ENCODE assay signal across 22 cellular contexts in the genomic region with DNA sequence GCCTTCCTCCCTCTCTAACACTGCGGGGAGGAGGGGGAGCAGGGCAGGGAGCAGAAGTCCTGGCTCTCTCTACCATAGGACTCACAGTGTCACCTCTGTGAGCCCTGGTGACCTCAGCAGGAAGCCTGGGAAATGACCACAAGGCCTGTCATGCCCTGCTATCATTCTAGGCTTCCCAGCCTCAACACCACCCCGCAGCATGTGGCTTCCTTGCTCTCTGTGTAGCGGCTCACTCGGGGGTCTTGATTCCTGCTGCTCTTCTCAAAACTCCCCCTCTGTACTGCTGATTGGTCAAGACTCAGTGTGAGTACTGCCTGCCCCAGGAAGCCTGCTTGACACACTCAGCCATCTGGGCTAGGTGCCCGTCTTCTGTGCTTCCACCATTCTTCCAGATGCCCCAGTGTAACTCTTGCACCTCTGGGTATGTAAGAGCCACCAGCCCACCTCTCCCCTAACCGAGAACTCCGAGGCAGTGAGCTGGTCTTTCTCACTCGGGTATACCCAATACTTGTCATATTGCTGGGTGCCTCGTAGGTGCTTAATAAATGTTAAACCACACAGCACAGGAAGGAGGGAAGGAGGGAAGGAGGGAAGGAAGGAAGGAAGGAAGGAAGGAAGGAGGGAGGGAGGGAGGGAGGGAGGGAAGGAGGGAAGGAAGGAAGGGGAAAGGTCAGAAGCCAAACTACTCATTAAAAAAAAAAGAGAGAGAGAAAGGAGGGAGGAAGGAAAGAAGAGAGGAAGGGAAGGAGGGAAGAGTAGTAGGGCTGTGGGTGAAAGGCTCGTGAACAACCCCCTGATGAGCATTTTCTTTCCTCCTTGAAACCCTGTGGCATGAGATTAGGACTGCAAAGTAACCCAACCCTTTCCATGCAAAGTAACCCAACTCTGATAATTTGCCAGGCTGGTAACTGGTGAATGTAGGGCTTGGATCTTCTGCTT. TPM values are rescaled to one million over a fixed set of nuclear protein-coding genes. Genes with fewer than 3 reads are reported as not detected.
DNase-seq lines count a peak whose midpoint lies in the region; ATAC-seq, FAIRE-seq and TF ChIP-seq lines count a peak whose summit lies in the region.
"Had no signal": no experiment of that assay in that cellular context is flagged by ENCODE, and none has a peak within 500 bp of the region (broad histone marks: within the 10 kb centered on the region; RNA-seq: fewer than 3 reads in every experiment).

No MANE protein-coding gene starts in this region.

- H3K9me1 ChIP-seq in endothelial cell of umbilical vein (replicated peaks; ENCODE audit: control insufficient read depth, extremely low read depth, insufficient read depth, low read length), result no peaks in the 10 kb centered on the region

- TF ChIP-seq CTCF in RWPE2 (IDR thresholded peaks at IDR 0.05; ENCODE audit: poor library complexity, severe bottlenecking) (no peak), endothelial cell of umbilical vein (IDR thresholded peaks at IDR 0.05; ENCODE audit: extremely low read depth in 1 of 2, insufficient read depth in 1 of 2, low read depth in 1 of 2, low read length in 2 of 2) (no peak), nephron (IDR thresholded peaks at IDR 0.05; ENCODE audit: unreplicated experiment in 3 of 3) (no peak), prostate gland (IDR thresholded peaks at IDR 0.05) (no peak)

- peak overlapping the region; percentile 78 for H3K27ac ChIP-seq in BLaER1
- H3K27ac ChIP-seq in RWPE2 (ENCODE audit: poor library complexity, severe bottlenecking), result peak overlapping the region; percentile 43
- no peak overlapping the region for H3K27ac ChIP-seq in endothelial cell of umbilical vein (ENCODE audit: insufficient read depth, low read depth, low read length)
- no peak overlapping the region for H3K27ac ChIP-seq in prostate gland
- H3K27ac ChIP-seq: vagina had no signal

- WGBS in prostate gland, result 81% methylated on average over 10 of the region's 10 CpGs

- no peak for FAIRE-seq in endothelial cell of umbilical vein (lab: Jason Lieb, UNC)
- FAIRE-seq: D721Med, TTC549 had no signal

- H3K4me3 ChIP-seq in BLaER1, result 0 out of 2 replicates have a peak overlapping the region, but pooled peaks have one; percentile 19
- H3K4me3 ChIP-seq in RWPE2 (ENCODE audit: severe bottlenecking), result no peak overlapping the region
- H3K4me3 ChIP-seq in endothelial cell of umbilical vein (replicated peaks in 1 of 3; ENCODE audit: insufficient read depth in 1 of 3, low read depth in 1 of 3, low read length in 3 of 3), result no peak overlapping the region
- H3K4me3 ChIP-seq in prostate gland, result no peak overlapping the region
- H3K4me3 ChIP-seq: vagina had no signal

- peaks cover 76% of the 10 kb centered on the region for H3K36me3 ChIP-seq in BLaER1
- H3K36me3 ChIP-seq in RWPE2 (ENCODE audit: low read depth), result peaks cover 55% of the 10 kb centered on the region
- H3K36me3 ChIP-seq in endothelial cell of umbilical vein (ENCODE audit: control insufficient read depth in 2 of 2, extremely low read depth in 1 of 2, insufficient read depth in 2 of 2, low read length in 2 of 2), result peaks cover 0 to 17% of the 10 kb centered on the region in 2 experiments
- H3K36me3 ChIP-seq in prostate gland, result no peaks in the 10 kb centered on the region
- H3K36me3 ChIP-seq: vagina had no signal

- DNase-seq in RWPE2 (ENCODE audit: low spot score), result peak; percentile 34
- DNase-seq in endothelial cell of umbilical vein (ENCODE audit: low read depth, low spot score), result peak; percentile 16
- DNase-seq in stimulated activated CD4-positive, alpha-beta T cell treated with anti-CD3 and anti-CD28 coated beads, Interleukin-12 subunit alpha, Interleukin-12 subunit beta, amount 100 ng/mL, for 4 hours, result no peak
- no peak for DNase-seq in prostate gland (ENCODE audit: low spot score)
- DNase-seq: ACHN; activated CD4-positive, alpha-beta T cell treated with anti-CD3 and anti-CD28 coated beads for 36 hours; activated T-cell treated with anti-CD3 and anti-CD28 coated beads, Interleukin-2, amount 50 U/mL, for 72 hours; effector memory CD8-positive, alpha-beta T cell; GDM1; glutamatergic neuron; Karpas-422; substantia nigra had no signal

- no peaks in the 10 kb centered on the region for H3K9me3 Mint-ChIP-seq in nephron
- H3K9me3 Mint-ChIP-seq: activated T-cell treated with anti-CD3 and anti-CD28 coated beads, Interleukin-2, amount 50 U/mL, for 72 hours; effector memory CD8-positive, alpha-beta T cell had no signal

- no peak for ATAC-seq in RWPE2 (ENCODE audit: low read depth)
- no peak for ATAC-seq in HG02623 (IDR thresholded peaks at IDR 0.05; ENCODE audit: unreplicated experiment)
- ATAC-seq in HG02588 (IDR thresholded peaks at IDR 0.05; ENCODE audit: unreplicated experiment), result no peak
- ATAC-seq: activated CD4-positive, alpha-beta T cell treated with anti-CD3 and anti-CD28 coated beads for 36 hours; activated T-cell treated with anti-CD3 and anti-CD28 coated beads, Interleukin-2, amount 50 U/mL, for 72 hours; effector memory CD8-positive, alpha-beta T cell; left lobe of liver had no signal

- peaks cover 17% of the 10 kb centered on the region for H3K27me3 Mint-ChIP-seq in nephron (ENCODE audit: low read depth)

- peaks cover 84% of the 10 kb centered on the region for H3K4me1 Mint-ChIP-seq in nephron
- H3K4me1 Mint-ChIP-seq: activated CD4-positive, alpha-beta T cell treated with anti-CD3 and anti-CD28 coated beads for 36 hours had no signal

- no TSS peak for BruUV-seq in endothelial cell of umbilical vein (replicated peaks; lab: Mats Ljungman, UMichigan)

- H3K9ac ChIP-seq in BLaER1 (peak overlapping the region; percentile 56), endothelial cell of umbilical vein (replicated peaks; ENCODE audit: extremely low read depth, insufficient read depth, low read length) (no peak overlapping the region)

- H3K4me2 ChIP-seq in BLaER1 (peak overlapping the region; percentile 92), endothelial cell of umbilical vein (ENCODE audit: insufficient read depth, low read length) (peak overlapping the region; percentile 5)

- dilution Hi-C loops in endothelial cell of umbilical vein (cut with MboI; ENCODE audit: extremely low pct_ligation_motif_present, low sequenced_read_pairs), result no loop called here

- no peaks in the 10 kb centered on the region for H3K79me2 ChIP-seq in endothelial cell of umbilical vein (ENCODE audit: control insufficient read depth, insufficient read depth, low read length)

- CTCF ChIA-PET in endothelial cell of umbilical vein (lab: Charles Lee), result interaction anchor here (0.9 to 2.1 kb wide), 3 partner anchors 12 to 41 kb away, joined by 3 to 6 read pairs (median 3); no protein-coding TSS in a partner anchor

- peaks cover 45% of the 10 kb centered on the region for H3K36me3 Mint-ChIP-seq in nephron (ENCODE audit: low read depth)
- H3K36me3 Mint-ChIP-seq: activated naive CD8-positive, alpha-beta T cell; CD14-positive monocyte had no signal

- intact Hi-C loops in endothelial cell of umbilical vein (cut with micrococcal nuclease) (no loop called here), prostate gland (cut with DNase I) (no loop called here)

- H4K20me1 ChIP-seq in BLaER1 (peaks cover 87% of the 10 kb centered on the region), endothelial cell of umbilical vein (replicated peaks; ENCODE audit: control insufficient read depth, extremely low read depth, insufficient read depth, low read length) (no peaks in the 10 kb centered on the region)

- H2AFZ ChIP-seq in endothelial cell of umbilical vein (ENCODE audit: low read depth, low read length), result no peak overlapping the region

- POLR2A ChIA-PET in endothelial cell of umbilical vein (lab: Charles Lee), result no interaction called here

- H3K27ac Mint-ChIP-seq in nephron, result peak overlapping the region; percentile 97 to 100 (median 99)
- H3K27ac Mint-ChIP-seq: activated CD4-positive, alpha-beta T cell treated with anti-CD3 and anti-CD28 coated beads for 36 hours; activated naive CD8-positive, alpha-beta T cell; activated T-cell treated with anti-CD3 and anti-CD28 coated beads, Interleukin-2, amount 50 U/mL, for 72 hours; effector memory CD8-positive, alpha-beta T cell had no signal

- H3K9me3 ChIP-seq in BLaER1 (no peaks in the 10 kb centered on the region), RWPE2 (ENCODE audit: severe bottlenecking) (no peaks in the 10 kb centered on the region), endothelial cell of umbilical vein (replicated peaks; ENCODE audit: control insufficient read depth, insufficient read depth, low read length) (no peaks in the 10 kb centered on the region), prostate gland (no peaks in the 10 kb centered on the region)
- H3K9me3 ChIP-seq: vagina had no signal

- TF ChIP-seq POLR2A in endothelial cell of umbilical vein (IDR thresholded peaks at IDR 0.05; ENCODE audit: low read depth, low read length) (no peak), prostate gland (IDR thresholded peaks at IDR 0.05) (no peak)

- H3K27me3 ChIP-seq in BLaER1 (no peaks in the 10 kb centered on the region), RWPE2 (ENCODE audit: insufficient read depth, poor library complexity, severe bottlenecking) (no peaks in the 10 kb centered on the region), endothelial cell of umbilical vein (ENCODE audit: control insufficient read depth in 2 of 2, insufficient read depth in 2 of 2, low read length in 2 of 2) (no peaks in the 10 kb centered on the region), prostate gland (replicated peaks; ENCODE audit: insufficient read depth) (no peaks in the 10 kb centered on the region)
- H3K27me3 ChIP-seq: vagina had no signal

- H3K4me3 Mint-ChIP-seq in nephron, result peak overlapping the region; percentile 73 to 81 (median 79)
- H3K4me3 Mint-ChIP-seq: activated CD4-positive, alpha-beta T cell treated with anti-CD3 and anti-CD28 coated beads for 36 hours; activated naive CD8-positive, alpha-beta T cell; activated T-cell treated with anti-CD3 and anti-CD28 coated beads, Interleukin-2, amount 50 U/mL, for 72 hours; CD14-positive monocyte; effector memory CD8-positive, alpha-beta T cell had no signal

- H3K4me1 ChIP-seq in BLaER1 (peaks cover 65% of the 10 kb centered on the region), RWPE2 (ENCODE audit: insufficient read depth, poor library complexity, severe bottlenecking) (peaks cover 18% of the 10 kb centered on the region), endothelial cell of umbilical vein (ENCODE audit: control insufficient read depth, extremely low read depth, insufficient read depth, low read length) (peaks cover 11% of the 10 kb centered on the region), prostate gland (replicated peaks) (no peaks in the 10 kb centered on the region)

TF ChIP-seq in endothelial cell of umbilical vein, 7 proteins besides CTCF, POLR2A, EP300 and RAD21 (continues in another document):
- TF ChIP-seq MYC (IDR thresholded peaks at IDR 0.05; ENCODE audit: low read depth, low read length), result no peak

RNA-seq across cellular contexts. Expression of a gene that starts 5.0 kb away (rescaled TPM):
- 32.4 and 45.8 TPM in 2 replicates for total RNA-seq in endothelial cell of umbilical vein
- 74.1 and 81.6 TPM in 2 replicates for polyA plus RNA-seq in endothelial cell of umbilical vein
- polyA plus RNA-seq in endothelial cell of umbilical vein (2011; cell fraction: cytosol; rRNA removed), result 60.0 and 83.2 TPM in 2 replicates
- polyA plus RNA-seq in endothelial cell of umbilical vein (2011; cell fraction: nucleus; rRNA removed), result 54.1 and 56.1 TPM in 2 replicates
- 20.0 and 24.3 TPM in 2 replicates for polyA plus RNA-seq in endothelial cell of umbilical vein (2012)
- polyA minus RNA-seq in endothelial cell of umbilical vein, result 17.4 and 25.5 TPM in 2 replicates
- polyA minus RNA-seq in endothelial cell of umbilical vein (2011; cell fraction: cytosol; rRNA and poly(A)+ RNA removed), result not detected
- polyA minus RNA-seq in endothelial cell of umbilical vein (2011; cell fraction: nucleus; rRNA and poly(A)+ RNA removed), result 8.0 and 14.1 TPM in 2 replicates
- 10 to 100 TPM; 31.8 to 77.9 TPM for total RNA-seq in prostate gland
- total RNA-seq: activated CD4-positive, alpha-beta T cell treated with anti-CD3 and anti-CD28 coated beads for 36 hours; activated T-cell treated with anti-CD3 and anti-CD28 coated beads, Interleukin-2, amount 50 U/mL, for 72 hours; left lobe of liver had no signal
- polyA plus RNA-seq: CD14-positive monocyte had no signal

Comparison
In these comparisons a context has a peak if more than half of its experiments do, and no peak if none do; other contexts are left out.
1. H3K27ac ChIP-seq: peak in BLaER1 (single experiment) and RWPE2 (single experiment); none in endothelial cell of umbilical vein (single experiment) and prostate gland (0 of 2).
2. DNase-seq: peak in RWPE2 (single experiment) and endothelial cell of umbilical vein (single experiment); none in stimulated activated CD4-positive, alpha-beta T cell treated with anti-CD3 and anti-CD28 coated beads, Interleukin-12 subunit alpha, Interleukin-12 subunit beta, amount 100 ng/mL, for 4 hours (single experiment) and prostate gland (single experiment).